1 cellular context compared by ENCODE assay signal in the genomic region with DNA sequence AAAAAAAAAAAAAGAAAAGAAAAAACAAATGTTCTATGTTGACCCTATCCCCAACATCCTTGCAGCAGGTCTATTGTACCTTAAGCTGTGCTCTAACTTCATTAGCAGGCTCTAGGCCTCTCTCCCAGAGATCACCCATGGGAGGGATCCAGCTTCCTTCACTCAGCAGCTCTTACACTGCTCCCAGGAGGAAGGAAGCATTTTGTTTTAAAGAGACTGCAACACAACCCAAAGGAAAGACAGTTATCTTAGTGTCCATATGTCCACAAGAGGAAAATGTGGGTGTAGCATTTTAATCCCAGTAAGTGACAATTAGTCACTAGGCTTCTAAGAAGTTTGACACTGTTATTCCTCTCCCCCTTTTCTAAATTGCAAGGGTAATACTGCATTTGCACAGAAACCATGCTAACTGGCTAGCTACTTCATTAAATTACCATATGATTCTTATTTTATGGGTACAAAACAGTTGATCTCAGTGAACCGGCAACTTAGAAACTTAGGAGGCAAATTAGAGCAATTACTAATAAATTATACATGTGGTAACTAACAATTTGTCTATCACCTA.
TF ChIP-seq lines count a peak whose summit lies in the region.

No MANE protein-coding gene starts in this region.

TF ChIP-seq in K562, 482 proteins besides CTCF, POLR2A, EP300 and RAD21 (continued from another document and continues in another):
- TF ChIP-seq, protein P1, sequence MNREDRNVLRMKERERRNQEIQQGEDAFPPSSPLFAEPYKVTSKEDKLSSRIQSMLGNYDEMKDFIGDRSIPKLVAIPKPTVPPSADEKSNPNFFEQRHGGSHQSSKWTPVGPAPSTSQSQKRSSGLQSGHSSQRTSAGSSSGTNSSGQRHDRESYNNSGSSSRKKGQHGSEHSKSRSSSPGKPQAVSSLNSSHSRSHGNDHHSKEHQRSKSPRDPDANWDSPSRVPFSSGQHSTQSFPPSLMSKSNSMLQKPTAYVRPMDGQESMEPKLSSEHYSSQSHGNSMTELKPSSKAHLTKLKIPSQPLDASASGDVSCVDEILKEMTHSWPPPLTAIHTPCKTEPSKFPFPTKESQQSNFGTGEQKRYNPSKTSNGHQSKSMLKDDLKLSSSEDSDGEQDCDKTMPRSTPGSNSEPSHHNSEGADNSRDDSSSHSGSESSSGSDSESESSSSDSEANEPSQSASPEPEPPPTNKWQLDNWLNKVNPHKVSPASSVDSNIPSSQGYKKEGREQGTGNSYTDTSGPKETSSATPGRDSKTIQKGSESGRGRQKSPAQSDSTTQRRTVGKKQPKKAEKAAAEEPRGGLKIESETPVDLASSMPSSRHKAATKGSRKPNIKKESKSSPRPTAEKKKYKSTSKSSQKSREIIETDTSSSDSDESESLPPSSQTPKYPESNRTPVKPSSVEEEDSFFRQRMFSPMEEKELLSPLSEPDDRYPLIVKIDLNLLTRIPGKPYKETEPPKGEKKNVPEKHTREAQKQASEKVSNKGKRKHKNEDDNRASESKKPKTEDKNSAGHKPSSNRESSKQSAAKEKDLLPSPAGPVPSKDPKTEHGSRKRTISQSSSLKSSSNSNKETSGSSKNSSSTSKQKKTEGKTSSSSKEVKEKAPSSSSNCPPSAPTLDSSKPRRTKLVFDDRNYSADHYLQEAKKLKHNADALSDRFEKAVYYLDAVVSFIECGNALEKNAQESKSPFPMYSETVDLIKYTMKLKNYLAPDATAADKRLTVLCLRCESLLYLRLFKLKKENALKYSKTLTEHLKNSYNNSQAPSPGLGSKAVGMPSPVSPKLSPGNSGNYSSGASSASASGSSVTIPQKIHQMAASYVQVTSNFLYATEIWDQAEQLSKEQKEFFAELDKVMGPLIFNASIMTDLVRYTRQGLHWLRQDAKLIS (CRISPR knock-in tag; IDR thresholded peaks at IDR 0.05) = peak; percentile 65; the same call in 1 of the 2 replicates
- TF ChIP-seq GABPB1 (CRISPR knock-in tag; IDR thresholded peaks at IDR 0.05) = 0 out of 2 replicates have a peak, but pooled peaks have one; percentile 40
- no peak for TF ChIP-seq HNRNPLL (IDR thresholded peaks at IDR 0.05; ENCODE audit: low read depth, low read length, poor library complexity, severe bottlenecking)
- peak; percentile 92 for TF ChIP-seq JUND (IDR thresholded peaks at IDR 0.05; ENCODE audit: borderline replicate concordance, low read depth, low read length)
- peak; percentile 71; the same call in 2 of the 3 replicates for TF ChIP-seq JUND (tag; IDR thresholded peaks at IDR 0.05; ENCODE audit: borderline replicate concordance, low read depth, low read length)
- peak; percentile 83 for TF ChIP-seq FOSL1 (tag; conservative IDR thresholded peaks at IDR 0.05)
- TF ChIP-seq HDAC3 (IDR thresholded peaks at IDR 0.05; ENCODE audit: borderline replicate concordance, partially characterized antibody) = peak; percentile 40
- TF ChIP-seq, protein P2, sequence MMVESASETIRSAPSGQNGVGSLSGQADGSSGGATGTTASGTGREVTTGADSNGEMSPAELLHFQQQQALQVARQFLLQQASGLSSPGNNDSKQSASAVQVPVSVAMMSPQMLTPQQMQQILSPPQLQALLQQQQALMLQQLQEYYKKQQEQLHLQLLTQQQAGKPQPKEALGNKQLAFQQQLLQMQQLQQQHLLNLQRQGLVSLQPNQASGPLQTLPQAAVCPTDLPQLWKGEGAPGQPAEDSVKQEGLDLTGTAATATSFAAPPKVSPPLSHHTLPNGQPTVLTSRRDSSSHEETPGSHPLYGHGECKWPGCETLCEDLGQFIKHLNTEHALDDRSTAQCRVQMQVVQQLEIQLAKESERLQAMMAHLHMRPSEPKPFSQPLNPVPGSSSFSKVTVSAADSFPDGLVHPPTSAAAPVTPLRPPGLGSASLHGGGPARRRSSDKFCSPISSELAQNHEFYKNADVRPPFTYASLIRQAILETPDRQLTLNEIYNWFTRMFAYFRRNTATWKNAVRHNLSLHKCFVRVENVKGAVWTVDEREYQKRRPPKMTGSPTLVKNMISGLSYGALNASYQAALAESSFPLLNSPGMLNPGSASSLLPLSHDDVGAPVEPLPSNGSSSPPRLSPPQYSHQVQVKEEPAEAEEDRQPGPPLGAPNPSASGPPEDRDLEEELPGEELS (CRISPR knock-in tag; IDR thresholded peaks at IDR 0.05; ENCODE audit: borderline replicate concordance) = no peak
- TF ChIP-seq ZNF41 (CRISPR knock-in tag; conservative IDR thresholded peaks at IDR 0.05) = no peak
- TF ChIP-seq ETV5 (CRISPR knock-in tag; IDR thresholded peaks at IDR 0.05; ENCODE audit: low read depth) = peak; percentile 70
- TF ChIP-seq, protein P3, sequence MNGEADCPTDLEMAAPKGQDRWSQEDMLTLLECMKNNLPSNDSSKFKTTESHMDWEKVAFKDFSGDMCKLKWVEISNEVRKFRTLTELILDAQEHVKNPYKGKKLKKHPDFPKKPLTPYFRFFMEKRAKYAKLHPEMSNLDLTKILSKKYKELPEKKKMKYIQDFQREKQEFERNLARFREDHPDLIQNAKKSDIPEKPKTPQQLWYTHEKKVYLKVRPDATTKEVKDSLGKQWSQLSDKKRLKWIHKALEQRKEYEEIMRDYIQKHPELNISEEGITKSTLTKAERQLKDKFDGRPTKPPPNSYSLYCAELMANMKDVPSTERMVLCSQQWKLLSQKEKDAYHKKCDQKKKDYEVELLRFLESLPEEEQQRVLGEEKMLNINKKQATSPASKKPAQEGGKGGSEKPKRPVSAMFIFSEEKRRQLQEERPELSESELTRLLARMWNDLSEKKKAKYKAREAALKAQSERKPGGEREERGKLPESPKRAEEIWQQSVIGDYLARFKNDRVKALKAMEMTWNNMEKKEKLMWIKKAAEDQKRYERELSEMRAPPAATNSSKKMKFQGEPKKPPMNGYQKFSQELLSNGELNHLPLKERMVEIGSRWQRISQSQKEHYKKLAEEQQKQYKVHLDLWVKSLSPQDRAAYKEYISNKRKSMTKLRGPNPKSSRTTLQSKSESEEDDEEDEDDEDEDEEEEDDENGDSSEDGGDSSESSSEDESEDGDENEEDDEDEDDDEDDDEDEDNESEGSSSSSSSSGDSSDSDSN (IDR thresholded peaks at IDR 0.05; ENCODE audit: borderline replicate concordance in 1 of 2, low read depth in 2 of 2, low read length in 2 of 2) = 0 out of 4 replicates have a peak, but pooled peaks of 1 of the 2 experiments have one; percentile 70
- TF ChIP-seq, protein P4, sequence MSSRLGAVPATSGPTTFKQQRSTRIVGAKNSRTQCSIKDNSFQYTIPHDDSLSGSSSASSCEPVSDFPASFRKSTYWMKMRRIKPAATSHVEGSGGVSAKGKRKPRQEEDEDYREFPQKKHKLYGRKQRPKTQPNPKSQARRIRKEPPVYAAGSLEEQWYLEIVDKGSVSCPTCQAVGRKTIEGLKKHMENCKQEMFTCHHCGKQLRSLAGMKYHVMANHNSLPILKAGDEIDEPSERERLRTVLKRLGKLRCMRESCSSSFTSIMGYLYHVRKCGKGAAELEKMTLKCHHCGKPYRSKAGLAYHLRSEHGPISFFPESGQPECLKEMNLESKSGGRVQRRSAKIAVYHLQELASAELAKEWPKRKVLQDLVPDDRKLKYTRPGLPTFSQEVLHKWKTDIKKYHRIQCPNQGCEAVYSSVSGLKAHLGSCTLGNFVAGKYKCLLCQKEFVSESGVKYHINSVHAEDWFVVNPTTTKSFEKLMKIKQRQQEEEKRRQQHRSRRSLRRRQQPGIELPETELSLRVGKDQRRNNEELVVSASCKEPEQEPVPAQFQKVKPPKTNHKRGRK (tag; IDR thresholded peaks at IDR 0.05) = no peak
- no peak for TF ChIP-seq ZNF717 (CRISPR knock-in tag; IDR thresholded peaks at IDR 0.05)
- no peak for TF ChIP-seq SIRT6 (IDR thresholded peaks at IDR 0.05; ENCODE audit: low read depth, low read length)
- TF ChIP-seq NR2C2 (CRISPR knock-in tag; IDR thresholded peaks at IDR 0.05) = no peak
- TF ChIP-seq NR2C2 (tag; IDR thresholded peaks at IDR 0.05) = no peak
- no peak for TF ChIP-seq MTA3 (IDR thresholded peaks at IDR 0.05; ENCODE audit: borderline replicate concordance)
- no peak for TF ChIP-seq KLF6 (CRISPR knock-in tag; IDR thresholded peaks at IDR 0.05; ENCODE audit: borderline replicate concordance)
- 0 out of 2 replicates have a peak, but pooled peaks have one; percentile 18 for TF ChIP-seq ZKSCAN8 (CRISPR knock-in tag; IDR thresholded peaks at IDR 0.05)
- peak; percentile 91 for TF ChIP-seq STAT5A (IDR thresholded peaks at IDR 0.05; ENCODE audit: borderline replicate concordance, low read length)
- TF ChIP-seq FOS (IDR thresholded peaks at IDR 0.05; ENCODE audit: extremely low read depth, insufficient read length) = peak; percentile 13
- no peak for TF ChIP-seq POU5F1 (IDR thresholded peaks at IDR 0.05; ENCODE audit: borderline replicate concordance, low read depth, low read length, partially characterized antibody)
- TF ChIP-seq HDAC2 (IDR thresholded peaks at IDR 0.05) = no peak
- no peak for TF ChIP-seq ZNF282 (CRISPR knock-in tag; IDR thresholded peaks at IDR 0.05)
- TF ChIP-seq NFIX (CRISPR knock-in tag; IDR thresholded peaks at IDR 0.05; ENCODE audit: low read depth) = no peak
- TF ChIP-seq ZNF23 (CRISPR knock-in tag; IDR thresholded peaks at IDR 0.05) = no peak
- TF ChIP-seq ZZZ3 (IDR thresholded peaks at IDR 0.05) = no peak
- peak; percentile 72 for TF ChIP-seq SMARCC2 (IDR thresholded peaks at IDR 0.05; ENCODE audit: low read depth)
- TF ChIP-seq FIP1L1 (IDR thresholded peaks at IDR 0.05; ENCODE audit: low read depth, low read length, poor library complexity, severe bottlenecking) = no peak
- TF ChIP-seq FOXA3 (CRISPR knock-in tag; conservative IDR thresholded peaks at IDR 0.05 in 1 of 2, IDR thresholded peaks at IDR 0.05 in 1 of 2) = 0 out of 4 replicates have a peak, but pooled peaks of 1 of the 2 experiments have one; percentile 7
- TF ChIP-seq, protein P5, sequence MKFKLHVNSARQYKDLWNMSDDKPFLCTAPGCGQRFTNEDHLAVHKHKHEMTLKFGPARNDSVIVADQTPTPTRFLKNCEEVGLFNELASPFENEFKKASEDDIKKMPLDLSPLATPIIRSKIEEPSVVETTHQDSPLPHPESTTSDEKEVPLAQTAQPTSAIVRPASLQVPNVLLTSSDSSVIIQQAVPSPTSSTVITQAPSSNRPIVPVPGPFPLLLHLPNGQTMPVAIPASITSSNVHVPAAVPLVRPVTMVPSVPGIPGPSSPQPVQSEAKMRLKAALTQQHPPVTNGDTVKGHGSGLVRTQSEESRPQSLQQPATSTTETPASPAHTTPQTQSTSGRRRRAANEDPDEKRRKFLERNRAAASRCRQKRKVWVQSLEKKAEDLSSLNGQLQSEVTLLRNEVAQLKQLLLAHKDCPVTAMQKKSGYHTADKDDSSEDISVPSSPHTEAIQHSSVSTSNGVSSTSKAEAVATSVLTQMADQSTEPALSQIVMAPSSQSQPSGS (CRISPR knock-in tag; IDR thresholded peaks at IDR 0.05) = no peak
- peak; percentile 92 for TF ChIP-seq TCF3 (CRISPR knock-in tag; IDR thresholded peaks at IDR 0.05)
- no peak for TF ChIP-seq CREBBP (IDR thresholded peaks at IDR 0.05; ENCODE audit: low read depth, low read length)
- TF ChIP-seq ZNF780A (CRISPR knock-in tag; IDR thresholded peaks at IDR 0.05) = no peak
- 0 out of 2 replicates have a peak, but pooled peaks have one; percentile 3 for TF ChIP-seq ILF3 (IDR thresholded peaks at IDR 0.05; ENCODE audit: borderline replicate concordance)
- no peak for TF ChIP-seq SIX5 (IDR thresholded peaks at IDR 0.05; ENCODE audit: borderline replicate concordance in 1 of 2, insufficient read depth in 1 of 2, low read depth in 1 of 2, low read length in 2 of 2)
- TF ChIP-seq EZH2 (IDR thresholded peaks at IDR 0.05; ENCODE audit: borderline replicate concordance, low read depth, low read length) = no peak
- peak; percentile 62; the same call in 1 of the 2 replicates for TF ChIP-seq RNF2 (IDR thresholded peaks at IDR 0.05)
- TF ChIP-seq MEF2D (tag; conservative IDR thresholded peaks at IDR 0.05; ENCODE audit: low read depth) = no peak
- peak; percentile 88 for TF ChIP-seq ETV1 (tag; conservative IDR thresholded peaks at IDR 0.05; ENCODE audit: low read depth)
- TF ChIP-seq BRD9 (IDR thresholded peaks at IDR 0.05; ENCODE audit: low read depth, partially characterized antibody) = peak; percentile 86
- TF ChIP-seq, protein P6, sequence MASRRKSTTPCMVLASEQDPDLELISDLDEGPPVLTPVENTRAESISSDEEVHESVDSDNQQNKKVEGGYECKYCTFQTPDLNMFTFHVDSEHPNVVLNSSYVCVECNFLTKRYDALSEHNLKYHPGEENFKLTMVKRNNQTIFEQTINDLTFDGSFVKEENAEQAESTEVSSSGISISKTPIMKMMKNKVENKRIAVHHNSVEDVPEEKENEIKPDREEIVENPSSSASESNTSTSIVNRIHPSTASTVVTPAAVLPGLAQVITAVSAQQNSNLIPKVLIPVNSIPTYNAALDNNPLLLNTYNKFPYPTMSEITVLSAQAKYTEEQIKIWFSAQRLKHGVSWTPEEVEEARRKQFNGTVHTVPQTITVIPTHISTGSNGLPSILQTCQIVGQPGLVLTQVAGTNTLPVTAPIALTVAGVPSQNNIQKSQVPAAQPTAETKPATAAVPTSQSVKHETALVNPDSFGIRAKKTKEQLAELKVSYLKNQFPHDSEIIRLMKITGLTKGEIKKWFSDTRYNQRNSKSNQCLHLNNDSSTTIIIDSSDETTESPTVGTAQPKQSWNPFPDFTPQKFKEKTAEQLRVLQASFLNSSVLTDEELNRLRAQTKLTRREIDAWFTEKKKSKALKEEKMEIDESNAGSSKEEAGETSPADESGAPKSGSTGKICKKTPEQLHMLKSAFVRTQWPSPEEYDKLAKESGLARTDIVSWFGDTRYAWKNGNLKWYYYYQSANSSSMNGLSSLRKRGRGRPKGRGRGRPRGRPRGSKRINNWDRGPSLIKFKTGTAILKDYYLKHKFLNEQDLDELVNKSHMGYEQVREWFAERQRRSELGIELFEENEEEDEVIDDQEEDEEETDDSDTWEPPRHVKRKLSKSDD (conservative IDR thresholded peaks at IDR 0.05; ENCODE audit: low read length) = no peak
- no peak for TF ChIP-seq ZNF431 (CRISPR knock-in tag; IDR thresholded peaks at IDR 0.05)
- TF ChIP-seq, protein P7, sequence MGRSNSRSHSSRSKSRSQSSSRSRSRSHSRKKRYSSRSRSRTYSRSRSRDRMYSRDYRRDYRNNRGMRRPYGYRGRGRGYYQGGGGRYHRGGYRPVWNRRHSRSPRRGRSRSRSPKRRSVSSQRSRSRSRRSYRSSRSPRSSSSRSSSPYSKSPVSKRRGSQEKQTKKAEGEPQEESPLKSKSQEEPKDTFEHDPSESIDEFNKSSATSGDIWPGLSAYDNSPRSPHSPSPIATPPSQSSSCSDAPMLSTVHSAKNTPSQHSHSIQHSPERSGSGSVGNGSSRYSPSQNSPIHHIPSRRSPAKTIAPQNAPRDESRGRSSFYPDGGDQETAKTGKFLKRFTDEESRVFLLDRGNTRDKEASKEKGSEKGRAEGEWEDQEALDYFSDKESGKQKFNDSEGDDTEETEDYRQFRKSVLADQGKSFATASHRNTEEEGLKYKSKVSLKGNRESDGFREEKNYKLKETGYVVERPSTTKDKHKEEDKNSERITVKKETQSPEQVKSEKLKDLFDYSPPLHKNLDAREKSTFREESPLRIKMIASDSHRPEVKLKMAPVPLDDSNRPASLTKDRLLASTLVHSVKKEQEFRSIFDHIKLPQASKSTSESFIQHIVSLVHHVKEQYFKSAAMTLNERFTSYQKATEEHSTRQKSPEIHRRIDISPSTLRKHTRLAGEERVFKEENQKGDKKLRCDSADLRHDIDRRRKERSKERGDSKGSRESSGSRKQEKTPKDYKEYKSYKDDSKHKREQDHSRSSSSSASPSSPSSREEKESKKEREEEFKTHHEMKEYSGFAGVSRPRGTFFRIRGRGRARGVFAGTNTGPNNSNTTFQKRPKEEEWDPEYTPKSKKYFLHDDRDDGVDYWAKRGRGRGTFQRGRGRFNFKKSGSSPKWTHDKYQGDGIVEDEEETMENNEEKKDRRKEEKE (IDR thresholded peaks at IDR 0.05; ENCODE audit: borderline replicate concordance in 1 of 2, control insufficient read depth in 1 of 2, low read depth in 2 of 2, low read length in 1 of 2) = no peak
- no peak for TF ChIP-seq PTRF (tag; IDR thresholded peaks at IDR 0.05)
- TF ChIP-seq FOXK2 (conservative IDR thresholded peaks at IDR 0.05 in 1 of 2, IDR thresholded peaks at IDR 0.05 in 1 of 2; ENCODE audit: low read depth in 2 of 2) = peak; percentile 79 to 82
